In the genomic region with DNA sequence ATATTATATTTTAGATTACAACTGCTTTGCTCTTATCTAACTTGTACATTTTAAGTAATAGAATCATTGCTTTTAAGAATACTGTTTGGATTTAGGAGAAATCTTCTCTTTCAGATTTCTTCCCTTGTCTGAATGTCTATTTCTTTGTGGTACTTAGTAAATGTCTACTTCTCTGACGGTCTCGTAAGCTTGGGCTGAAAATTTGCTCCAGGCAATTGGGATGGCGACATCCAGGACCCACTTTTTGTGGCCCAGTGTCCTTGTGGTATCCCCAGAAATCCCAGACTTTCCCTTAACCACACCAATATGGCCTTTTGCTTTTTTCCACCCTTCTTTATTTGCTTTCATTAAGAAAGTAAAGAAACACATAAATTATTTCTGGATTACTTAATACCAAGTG, we compare ENCODE assay signal across 26 cellular contexts. TPM values are rescaled to one million over a fixed set of nuclear protein-coding genes. Genes with fewer than 3 reads are reported as not detected.
"Had no signal": no experiment of that assay in that cellular context is flagged by ENCODE, and none has a peak within 500 bp of the region (broad histone marks: within the 10 kb centered on the region; RNA-seq: fewer than 3 reads in every experiment).

No MANE protein-coding gene starts in this region.

- DNase-seq: activated B cell treated with CpG ODN at 0.5 μM for 24 hours; activated CD4-positive, alpha-beta T cell treated with anti-CD3 and anti-CD28 coated beads for 36 hours; activated CD4-positive, alpha-beta T cell treated with anti-CD3 and anti-CD28 coated beads, Interleukin-2, amount 50 U/mL, for 4 hours; activated CD8-positive, alpha-beta memory T cell treated with anti-CD3 and anti-CD28 coated beads for 24 hours; activated CD8-positive, alpha-beta memory T cell treated with anti-CD3 and anti-CD28 coated beads, Interleukin-2, amount 50 U/mL, for 48 hours; activated naive CD4-positive, alpha-beta T cell treated with Interleukin-2 at 50 U/mL for 16 hours; activated naive CD8-positive, alpha-beta T cell treated with anti-CD3 and anti-CD28 coated beads for 36 hours; activated T-cell treated with anti-CD3 and anti-CD28 coated beads, Interleukin-2, amount 50 U/mL, for 48 hours; amniotic stem cell; endodermal cell; esophagus squamous epithelium; kidney glomerular epithelial cell; left lung; nephron progenitor cell; right lobe of liver; stimulated activated CD4-positive, alpha-beta T cell treated with anti-CD3 and anti-CD28 coated beads, Interleukin-2, amount 100 ng/mL, for 48 hours; stimulated activated CD8-positive, alpha-beta memory T cell treated with anti-CD3 and anti-CD28 coated beads, Interleukin-4, amount 100 ng/mL, for 48 hours; stimulated activated naive B cell treated with anti-CD40 and anti-IgM and Interleukin-4, amounts not matched to agents 10 μg/mL and 1 μg/mL and 100 μg/mL, for 72 hours; SW 1271; T-helper 17 cell; upper lobe of right lung had no signal

- FAIRE-seq: bronchial epithelial cell had no signal

- H3K9me3 ChIP-seq: esophagus squamous epithelium, left lung, right lobe of liver, thoracic aorta, upper lobe of right lung had no signal

- H3K27ac ChIP-seq: right lobe of liver, thoracic aorta had no signal

- H3K27me3 ChIP-seq: esophagus squamous epithelium, left lung, right lobe of liver, upper lobe of right lung had no signal

- H3K4me3 ChIP-seq: coronary artery, esophagus squamous epithelium, left lung, right lobe of liver, thoracic aorta, upper lobe of right lung had no signal

- H3K4me1 ChIP-seq: esophagus squamous epithelium, left lung, right lobe of liver, upper lobe of right lung had no signal

- ATAC-seq: activated CD4-positive, alpha-beta T cell treated with anti-CD3 and anti-CD28 coated beads for 36 hours; left lung; right lobe of liver; stimulated activated naive B cell treated with anti-CD40 and anti-IgM and Interleukin-4, amounts not matched to agents 10 μg/mL and 1 μg/mL and 100 μg/mL, for 72 hours; T-helper 17 cell; upper lobe of right lung had no signal

- H3K36me3 ChIP-seq: esophagus squamous epithelium, left lung, right lobe of liver, thoracic aorta, upper lobe of right lung had no signal

RNA-seq across cellular contexts. Expression of gene CCER1, which starts 24.0 kb away (rescaled TPM):
- total RNA-seq: activated B cell treated with CpG ODN at 0.5 μM for 24 hours; activated CD4-positive, alpha-beta T cell treated with anti-CD3 and anti-CD28 coated beads for 36 hours; activated naive CD8-positive, alpha-beta T cell treated with anti-CD3 and anti-CD28 coated beads for 36 hours; bronchial epithelial cell; endodermal cell; esophagus squamous epithelium; left lung; mononuclear cell; myocyte; right lobe of liver; T-helper 17 cell; thoracic aorta; upper lobe of right lung had no signal

RNA-seq across cellular contexts. Expression of gene EPYC, which starts 25.8 kb away (rescaled TPM):
- total RNA-seq: activated B cell treated with CpG ODN at 0.5 μM for 24 hours; activated CD4-positive, alpha-beta T cell treated with anti-CD3 and anti-CD28 coated beads for 36 hours; activated naive CD8-positive, alpha-beta T cell treated with anti-CD3 and anti-CD28 coated beads for 36 hours; bronchial epithelial cell; endodermal cell; esophagus squamous epithelium; mononuclear cell; myocyte; right lobe of liver; T-helper 17 cell; thoracic aorta; upper lobe of right lung had no signal
